ENCODE assay signal across 8 cellular contexts in genomic region chr11:47175746-47176327, GRCh38. TPM values are rescaled to one million over a fixed set of nuclear protein-coding genes. Genes with fewer than 3 reads are reported as not detected.
A peak's percentile ranks its signal among the peaks of the same experiment; 100 is the strongest.
DNase-seq lines count a peak whose midpoint lies in the region; ATAC-seq and TF ChIP-seq lines count a peak whose summit lies in the region.

No MANE protein-coding gene starts in this region.

- DNase-seq in T-helper 1 cell: no peak
- no peak for DNase-seq in OCI-M2 (lab: John Stamatoyannopoulos, UW; ENCODE audit: unreplicated experiment)
- no peak for DNase-seq in stimulated activated CD4-positive, alpha-beta T cell treated with anti-CD3 and anti-CD28 coated beads, Interleukin-15, amount 100 ng/mL, for 24 hours

- ATAC-seq in GM18868 (IDR thresholded peaks at IDR 0.05; ENCODE audit: unreplicated experiment): no peak

- peaks cover 35% of the 10 kb centered on the region for H3K4me1 Mint-ChIP-seq in T-helper 1 cell treated with Interleukin-12 subunit alpha and Interleukin-12 subunit beta and Interleukin-4 antibody, amounts not matched to agents 30 μg/mL and 1 μg/mL, for 36 hours (ENCODE audit: low read depth)

- peaks cover 42% of the 10 kb centered on the region for H3K36me3 ChIP-seq in iPS-18a (ENCODE audit: control insufficient read depth, low read depth, low read length)

- peaks cover 20% of the 10 kb centered on the region for H3K36me3 Mint-ChIP-seq in T-helper 1 cell treated with Interleukin-12 subunit alpha and Interleukin-12 subunit beta and Interleukin-4 antibody, amounts not matched to agents 30 μg/mL and 1 μg/mL, for 36 hours (ENCODE audit: low read depth)

- no peak for TF ChIP-seq CTCF in WI38 (IDR thresholded peaks at IDR 0.05; ENCODE audit: low read depth, low read length)

- H3K4me3 Mint-ChIP-seq in T-helper 1 cell treated with Interleukin-12 subunit alpha and Interleukin-12 subunit beta and Interleukin-4 antibody, amounts not matched to agents 30 μg/mL and 1 μg/mL, for 36 hours: peak overlapping the region; percentile 95

- peaks cover 4% of the 10 kb centered on the region for H3K4me1 ChIP-seq in iPS-18a (ENCODE audit: control insufficient read depth, low read depth, low read length)

- no peaks in the 10 kb centered on the region for H3K9me3 ChIP-seq in iPS-18a (ENCODE audit: control insufficient read depth, low read depth, low read length)

- H3K27me3 Mint-ChIP-seq in T-helper 1 cell treated with Interleukin-12 subunit alpha and Interleukin-12 subunit beta and Interleukin-4 antibody, amounts not matched to agents 30 μg/mL and 1 μg/mL, for 36 hours (ENCODE audit: low read depth): no peaks in the 10 kb centered on the region

- H3K27ac ChIP-seq in iPS-18a (ENCODE audit: low read length) (peak overlapping the region; percentile 76), temporal lobe (ENCODE audit: low read depth, low read length) (peak overlapping the region; percentile 90)

- no peaks in the 10 kb centered on the region for H3K27me3 ChIP-seq in iPS-18a (ENCODE audit: control insufficient read depth, insufficient read depth, low read length)

- H3K9me3 Mint-ChIP-seq in T-helper 1 cell treated with Interleukin-12 subunit alpha and Interleukin-12 subunit beta and Interleukin-4 antibody, amounts not matched to agents 30 μg/mL and 1 μg/mL, for 36 hours: no peaks in the 10 kb centered on the region

- peak overlapping the region; percentile 96 for H3K9ac ChIP-seq in iPS-18a (ENCODE audit: low read length)

- peak overlapping the region; percentile 94 for H3K27ac Mint-ChIP-seq in T-helper 1 cell treated with Interleukin-12 subunit alpha and Interleukin-12 subunit beta and Interleukin-4 antibody, amounts not matched to agents 30 μg/mL and 1 μg/mL, for 36 hours

- H3K4me3 ChIP-seq in WI38 (ENCODE audit: low read depth, low read length) (peak overlapping the region; percentile 73), iPS-18a (ENCODE audit: low read length) (peak overlapping the region; percentile 92)

RNA-seq across cellular contexts. Expression of gene ARFGAP2, which starts 0.8 kb away (rescaled TPM):
- 79.4 TPM for total RNA-seq in temporal lobe

RNA-seq across cellular contexts. Expression of gene PACSIN3, which starts 10.4 kb away (rescaled TPM):
- 3.4 TPM for total RNA-seq in temporal lobe

RNA-seq across cellular contexts. Expression of gene DDB2, which starts 38.9 kb away (rescaled TPM):
- 6.6 TPM for total RNA-seq in temporal lobe
